Comparison of ENCODE assay signal across 7 cellular contexts in the genomic region with DNA sequence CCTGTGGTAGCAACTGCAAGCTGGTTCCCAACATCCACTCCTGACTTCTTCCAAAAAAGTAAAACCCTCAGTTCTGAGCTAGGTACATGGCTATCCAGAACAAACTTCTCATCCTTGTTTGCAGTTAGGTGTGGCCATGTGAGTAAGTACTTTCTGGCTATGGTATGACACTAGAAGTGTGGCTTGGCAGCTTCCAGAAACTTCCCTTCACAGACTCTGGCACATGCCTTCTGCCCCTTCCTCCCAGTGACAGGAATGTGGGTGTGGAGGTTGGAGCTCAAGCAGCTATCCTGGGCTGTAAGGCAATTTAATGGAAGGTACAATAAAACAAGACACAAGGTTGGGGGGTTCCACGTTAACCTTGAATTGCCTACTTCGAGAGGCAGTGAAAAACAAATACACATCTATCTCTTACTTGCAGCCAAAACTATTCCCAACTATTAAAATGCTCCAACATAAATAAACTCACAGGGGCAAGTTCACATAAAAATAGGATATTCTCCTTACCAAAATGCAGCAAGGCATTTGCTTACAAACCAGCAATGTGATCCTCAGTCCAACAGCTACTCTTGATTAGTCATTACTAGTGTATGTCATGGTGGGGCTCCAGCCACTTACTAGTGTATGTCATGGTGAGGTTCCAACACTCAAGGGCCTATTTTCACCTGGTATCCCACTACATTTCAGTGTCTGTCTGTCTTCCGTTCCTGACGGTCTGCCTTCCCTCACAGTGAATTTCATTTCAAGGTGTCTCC. TPM values are rescaled to one million over a fixed set of nuclear protein-coding genes. Genes with fewer than 3 reads are reported as not detected.
DNase-seq lines count a peak whose midpoint lies in the region; ATAC-seq and TF ChIP-seq lines count a peak whose summit lies in the region.
"Had no signal": no experiment of that assay in that cellular context is flagged by ENCODE, and none has a peak within 500 bp of the region (broad histone marks: within the 10 kb centered on the region; RNA-seq: fewer than 3 reads in every experiment).

No MANE protein-coding gene starts in this region.

- H3K27ac Mint-ChIP-seq in activated naive CD4-positive, alpha-beta T cell treated with anti-CD3 and anti-CD28 coated beads for 36 hours: peak overlapping the region; percentile 100
- H3K27ac Mint-ChIP-seq in activated naive CD8-positive, alpha-beta T cell treated with anti-CD3 and anti-CD28 coated beads, Interleukin-2, amount 50 U/mL, for 24 hours: peak overlapping the region; percentile 53

- ATAC-seq in activated naive CD8-positive, alpha-beta T cell treated with anti-CD3 and anti-CD28 coated beads, Interleukin-2, amount 50 U/mL, for 24 hours: no peak

- peak overlapping the region; percentile 51 for H3K9ac ChIP-seq in smooth muscle cell (ENCODE audit: low read depth)

- H3K4me2 ChIP-seq in smooth muscle cell: peak overlapping the region; percentile 69

- no peaks in the 10 kb centered on the region for H3K27me3 Mint-ChIP-seq in activated naive CD4-positive, alpha-beta T cell treated with anti-CD3 and anti-CD28 coated beads for 36 hours (ENCODE audit: low read depth)
- H3K27me3 Mint-ChIP-seq in activated naive CD8-positive, alpha-beta T cell treated with anti-CD3 and anti-CD28 coated beads, Interleukin-2, amount 50 U/mL, for 24 hours: peaks cover 9% of the 10 kb centered on the region

- peaks cover 10% of the 10 kb centered on the region for H3K4me1 ChIP-seq in smooth muscle cell (ENCODE audit: low read depth)

- WGBS in smooth muscle cell (ENCODE audit: low lambda C conversion rate): 94% methylated on average over 4 of the region's 4 CpGs

- no peaks in the 10 kb centered on the region for H3K9me3 Mint-ChIP-seq in activated naive CD4-positive, alpha-beta T cell treated with anti-CD3 and anti-CD28 coated beads for 36 hours
- H3K9me3 Mint-ChIP-seq in activated naive CD8-positive, alpha-beta T cell treated with anti-CD3 and anti-CD28 coated beads, Interleukin-2, amount 50 U/mL, for 24 hours: no peaks in the 10 kb centered on the region

- intact Hi-C loops in activated naive CD4-positive, alpha-beta T cell treated with anti-CD3 and anti-CD28 coated beads for 36 hours (cut with micrococcal nuclease): no loop called here

- peaks cover 52% of the 10 kb centered on the region for H3K4me1 Mint-ChIP-seq in activated naive CD4-positive, alpha-beta T cell treated with anti-CD3 and anti-CD28 coated beads for 36 hours (ENCODE audit: low read depth)
- peaks cover 64% of the 10 kb centered on the region for H3K4me1 Mint-ChIP-seq in activated naive CD8-positive, alpha-beta T cell treated with anti-CD3 and anti-CD28 coated beads, Interleukin-2, amount 50 U/mL, for 24 hours

- H3K4me3 ChIP-seq in smooth muscle cell: no peak overlapping the region

- H4K20me1 ChIP-seq in smooth muscle cell (ENCODE audit: low read depth): peaks cover 19% of the 10 kb centered on the region

- DNase-seq in activated naive CD4-positive, alpha-beta T cell treated with anti-CD3 and anti-CD28 coated beads for 36 hours: no peak
- no peak for DNase-seq in activated naive CD4-positive, alpha-beta T cell treated with anti-CD3 and anti-CD28 coated beads, Interleukin-2, amount 50 U/mL, for 16 hours
- no peak for DNase-seq in activated naive CD8-positive, alpha-beta T cell treated with anti-CD3 and anti-CD28 coated beads, Interleukin-2, amount 50 U/mL, for 24 hours
- DNase-seq in smooth muscle cell (lab: John Stamatoyannopoulos, UW; ENCODE audit: unreplicated experiment): no peak
- no peak for DNase-seq in dermis blood vessel endothelial cell
- no peak for DNase-seq in middle frontal gyrus (ENCODE audit: extremely low spot score, low spot score)
- DNase-seq: occipital lobe had no signal

- H3K27ac ChIP-seq in smooth muscle cell (ENCODE audit: low read depth): peak overlapping the region; percentile 100

- H2AFZ ChIP-seq in smooth muscle cell (ENCODE audit: low read depth): no peak overlapping the region

- CTCF ChIA-PET in activated naive CD4-positive, alpha-beta T cell treated with anti-CD3 and anti-CD28 coated beads for 36 hours (lab: Charles Lee): interaction anchor here (1.3 to 4.8 kb wide), 4 partner anchors 10 to 34 kb away, joined by 6 to 48 read pairs (median 12); no protein-coding TSS in a partner anchor

- peaks cover 6% of the 10 kb centered on the region for H3K36me3 ChIP-seq in smooth muscle cell (ENCODE audit: low read depth)

- no peak overlapping the region for H3K4me3 Mint-ChIP-seq in activated naive CD4-positive, alpha-beta T cell treated with anti-CD3 and anti-CD28 coated beads for 36 hours
- no peak overlapping the region for H3K4me3 Mint-ChIP-seq in activated naive CD8-positive, alpha-beta T cell treated with anti-CD3 and anti-CD28 coated beads, Interleukin-2, amount 50 U/mL, for 24 hours

- peaks cover 25% of the 10 kb centered on the region for H3F3A ChIP-seq in smooth muscle cell (ENCODE audit: low read depth)

- peaks cover 52% of the 10 kb centered on the region for H3K36me3 Mint-ChIP-seq in activated naive CD4-positive, alpha-beta T cell treated with anti-CD3 and anti-CD28 coated beads for 36 hours (ENCODE audit: low read depth)
- peaks cover 56% of the 10 kb centered on the region for H3K36me3 Mint-ChIP-seq in activated naive CD8-positive, alpha-beta T cell treated with anti-CD3 and anti-CD28 coated beads, Interleukin-2, amount 50 U/mL, for 24 hours (ENCODE audit: low read depth)

- H3K27me3 ChIP-seq in smooth muscle cell (ENCODE audit: low read depth): no peaks in the 10 kb centered on the region

- TF ChIP-seq CTCF in smooth muscle cell (IDR thresholded peaks at IDR 0.05; ENCODE audit: borderline replicate concordance, insufficient read depth, poor library complexity, severe bottlenecking): no peak

- no peaks in the 10 kb centered on the region for H3K9me3 ChIP-seq in smooth muscle cell (replicated peaks; ENCODE audit: low read depth)

- peaks cover 29% of the 10 kb centered on the region for H3K79me2 ChIP-seq in smooth muscle cell (ENCODE audit: low read depth)

RNA-seq across cellular contexts. Expression of a gene that starts 3.1 kb away (rescaled TPM):
- total RNA-seq in activated naive CD4-positive, alpha-beta T cell treated with anti-CD3 and anti-CD28 coated beads for 36 hours: 100 to 1,000 TPM; 103 to 111 TPM
- total RNA-seq in smooth muscle cell (12.8 and 13.2 TPM in 2 replicates), dermis blood vessel endothelial cell (8.8 and 9.0 TPM in 2 replicates)
- polyA plus RNA-seq in smooth muscle cell: 39.2 and 46.6 TPM in 2 replicates

RNA-seq across cellular contexts. Expression of a gene that starts 29.1 kb away (rescaled TPM):
- total RNA-seq in activated naive CD4-positive, alpha-beta T cell treated with anti-CD3 and anti-CD28 coated beads for 36 hours: 10 to 100 TPM; 68.4 to 73.7 TPM
- 4.0 and 5.4 TPM in 2 replicates for total RNA-seq in smooth muscle cell
- 1.7 and 14.9 TPM in 2 replicates for polyA plus RNA-seq in smooth muscle cell
- total RNA-seq in dermis blood vessel endothelial cell: 0.09 and 0.51 TPM in 2 replicates

RNA-seq across cellular contexts. Expression of a gene that starts 35.8 kb away (rescaled TPM):
- total RNA-seq in activated naive CD4-positive, alpha-beta T cell treated with anti-CD3 and anti-CD28 coated beads for 36 hours: not detected
- total RNA-seq in smooth muscle cell (not detected in 2 replicates), dermis blood vessel endothelial cell (not detected in 2 replicates)
- polyA plus RNA-seq in smooth muscle cell: not detected in 2 replicates
- total RNA-seq: occipital lobe had no signal

RNA-seq across cellular contexts. Expression of a gene that starts 50.6 kb away (rescaled TPM):
- total RNA-seq in activated naive CD4-positive, alpha-beta T cell treated with anti-CD3 and anti-CD28 coated beads for 36 hours: 1 to 10 TPM; 1.3 to 2.0 TPM
- 3.1 and 6.9 TPM in 2 replicates for total RNA-seq in smooth muscle cell
- polyA plus RNA-seq in smooth muscle cell: 1.2 and 2.7 TPM in 2 replicates
- 0.09 and 0.17 TPM in 2 replicates for total RNA-seq in dermis blood vessel endothelial cell

Comparison
In these comparisons a context has a peak if more than half of its experiments do, and no peak if none do; other contexts are left out.
1. RNA of a gene that starts 29.1 kb away (total RNA-seq): 68.4 to 73.7 TPM in activated naive CD4-positive, alpha-beta T cell treated with anti-CD3 and anti-CD28 coated beads for 36 hours; 4.0 to 5.4 TPM in smooth muscle cell and 0.09 to 0.51 TPM in dermis blood vessel endothelial cell; every median in the first group is over 10 times any median in the second.